Comparison of ENCODE assay signal across 2 cellular contexts in the genomic region with DNA sequence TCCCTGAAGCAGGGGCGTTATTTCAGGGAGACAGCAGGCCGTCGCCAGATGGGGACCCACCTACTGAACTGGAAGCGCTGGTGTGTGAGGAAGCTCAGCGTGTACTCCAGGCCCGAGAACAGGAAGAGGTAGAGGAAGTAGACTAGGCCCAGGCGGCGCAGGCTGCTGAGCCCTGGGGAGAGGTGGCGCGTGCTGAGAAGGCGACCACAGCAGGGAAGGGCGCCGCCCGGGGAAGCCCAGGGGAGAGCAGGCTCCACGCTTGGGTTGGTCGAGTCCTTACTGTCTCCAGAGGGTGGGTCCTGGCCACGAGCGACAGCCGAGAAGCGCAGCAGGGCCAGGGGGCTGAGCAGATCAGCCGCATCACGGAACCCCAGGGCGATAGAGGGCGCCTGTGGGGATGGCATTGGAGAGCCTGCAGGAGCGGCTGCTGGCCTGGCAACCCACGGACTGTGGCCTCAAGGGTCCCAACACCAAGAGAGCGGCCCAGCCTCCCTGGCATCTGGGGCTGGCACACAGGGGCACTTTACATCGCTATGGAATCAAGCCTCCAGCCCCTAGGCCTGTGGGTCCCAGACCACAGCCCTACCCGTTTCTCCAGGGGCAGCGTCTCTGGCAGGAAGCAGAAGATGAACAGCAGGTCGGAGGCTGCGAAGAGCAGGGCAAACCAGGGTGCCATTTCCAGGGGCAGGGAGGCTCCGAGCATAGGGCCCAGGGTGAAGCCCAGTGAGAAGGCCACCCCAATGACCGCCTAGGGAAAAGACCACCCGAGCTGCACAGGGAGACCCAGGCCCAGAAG.
A peak's percentile ranks its signal among the peaks of the same experiment; 100 is the strongest.
TF ChIP-seq lines count a peak whose summit lies in the region.

No MANE protein-coding gene starts in this region.

TF ChIP-seq in HEK293, 187 proteins besides CTCF, POLR2A, EP300 and RAD21 (continued from another document):
- 0 out of 2 replicates have a peak, but pooled peaks have one; percentile 13 for TF ChIP-seq ZIC2 (tag by site-specific recombination; IDR thresholded peaks at IDR 0.05)
- TF ChIP-seq ZNF366 (tag by site-specific recombination; conservative IDR thresholded peaks at IDR 0.05) = no peak
- TF ChIP-seq RBAK (tag by site-specific recombination; IDR thresholded peaks at IDR 0.05) = no peak
- TF ChIP-seq, protein P1, sequence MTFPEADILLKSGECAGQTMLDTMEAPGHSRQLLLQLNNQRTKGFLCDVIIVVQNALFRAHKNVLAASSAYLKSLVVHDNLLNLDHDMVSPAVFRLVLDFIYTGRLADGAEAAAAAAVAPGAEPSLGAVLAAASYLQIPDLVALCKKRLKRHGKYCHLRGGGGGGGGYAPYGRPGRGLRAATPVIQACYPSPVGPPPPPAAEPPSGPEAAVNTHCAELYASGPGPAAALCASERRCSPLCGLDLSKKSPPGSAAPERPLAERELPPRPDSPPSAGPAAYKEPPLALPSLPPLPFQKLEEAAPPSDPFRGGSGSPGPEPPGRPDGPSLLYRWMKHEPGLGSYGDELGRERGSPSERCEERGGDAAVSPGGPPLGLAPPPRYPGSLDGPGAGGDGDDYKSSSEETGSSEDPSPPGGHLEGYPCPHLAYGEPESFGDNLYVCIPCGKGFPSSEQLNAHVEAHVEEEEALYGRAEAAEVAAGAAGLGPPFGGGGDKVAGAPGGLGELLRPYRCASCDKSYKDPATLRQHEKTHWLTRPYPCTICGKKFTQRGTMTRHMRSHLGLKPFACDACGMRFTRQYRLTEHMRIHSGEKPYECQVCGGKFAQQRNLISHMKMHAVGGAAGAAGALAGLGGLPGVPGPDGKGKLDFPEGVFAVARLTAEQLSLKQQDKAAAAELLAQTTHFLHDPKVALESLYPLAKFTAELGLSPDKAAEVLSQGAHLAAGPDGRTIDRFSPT (tag by site-specific recombination; IDR thresholded peaks at IDR 0.05) = 0 out of 2 replicates have a peak, but pooled peaks have one; percentile 26
- TF ChIP-seq ZNF624 (tag by site-specific recombination; IDR thresholded peaks at IDR 0.05) = no peak

TF ChIP-seq in GM12878, 131 proteins besides CTCF, POLR2A, EP300 and RAD21 (continued from another document):
- TF ChIP-seq, protein P2, sequence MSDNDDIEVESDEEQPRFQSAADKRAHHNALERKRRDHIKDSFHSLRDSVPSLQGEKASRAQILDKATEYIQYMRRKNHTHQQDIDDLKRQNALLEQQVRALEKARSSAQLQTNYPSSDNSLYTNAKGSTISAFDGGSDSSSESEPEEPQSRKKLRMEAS (IDR thresholded peaks at IDR 0.05; ENCODE audit: low read depth, low read length) = peak; percentile 71; the same call in 1 of the 2 replicates
- TF ChIP-seq PAX5 (IDR thresholded peaks at IDR 0.05; ENCODE audit: borderline replicate concordance, low read depth, low read length) (peak; percentile 88), IKZF2 (IDR thresholded peaks at IDR 0.05) (peak; percentile 70 to 72), EGR1 (IDR thresholded peaks at IDR 0.05; ENCODE audit: borderline replicate concordance in 1 of 2, low read depth in 2 of 2, low read length in 2 of 2) (peak in 1 of 2 experiments; percentile 60; a peak in 1 of 3 replicates), SP1 (IDR thresholded peaks at IDR 0.05; ENCODE audit: low read depth, low read length) (no peak), BHLHE40 (IDR thresholded peaks at IDR 0.05; ENCODE audit: borderline replicate concordance in 1 of 2, low read depth in 2 of 2, low read length in 1 of 2) (peak; percentile 89 to 93), SMARCA5 (IDR thresholded peaks at IDR 0.05) (peak; percentile 56), POLR2AphosphoS2 (IDR thresholded peaks at IDR 0.05; ENCODE audit: low read depth, low read length) (peak; percentile 58), TCF3 (IDR thresholded peaks at IDR 0.05; ENCODE audit: borderline replicate concordance, insufficient read depth, low read depth, low read length) (0 out of 2 replicates have a peak, but pooled peaks have one; percentile 17), NR2F1 (conservative IDR thresholded peaks at IDR 0.05) (peak; percentile 47), SIX5 (IDR thresholded peaks at IDR 0.05; ENCODE audit: low read depth, low read length, severe bottlenecking) (no peak), RCOR1 (conservative IDR thresholded peaks at IDR 0.05; ENCODE audit: low read depth, low read length) (no peak), CREM (IDR thresholded peaks at IDR 0.05; ENCODE audit: low read depth) (peak; percentile 35; the same call in 1 of the 2 replicates), NBN (IDR thresholded peaks at IDR 0.05) (peak; percentile 84), HCFC1 (IDR thresholded peaks at IDR 0.05; ENCODE audit: low read length) (peak; percentile 33; the same call in 1 of the 2 replicates), IKZF1 (conservative IDR thresholded peaks at IDR 0.05) (peak; percentile 89), SPI1 (IDR thresholded peaks at IDR 0.05; ENCODE audit: borderline replicate concordance, insufficient read depth, low read depth, low read length) (peak; percentile 52; the same call in 1 of the 2 replicates), TBL1XR1 (IDR thresholded peaks at IDR 0.05; ENCODE audit: low read depth, low read length) (peak; percentile 39; the same call in 1 of the 2 replicates), POLR2AphosphoS5 (IDR thresholded peaks at IDR 0.05; ENCODE audit: low read length) (peak; percentile 29; the same call in 1 of the 2 replicates), SMC3 (IDR thresholded peaks at IDR 0.05; ENCODE audit: borderline replicate concordance, low read length) (peak; percentile 10; the same call in 1 of the 2 replicates), RELA (IDR thresholded peaks at IDR 0.05; ENCODE audit: borderline replicate concordance, partially characterized antibody) (peak; percentile 33), BACH1 (IDR thresholded peaks at IDR 0.05; ENCODE audit: borderline replicate concordance) (peak; percentile 73; the same call in 1 of the 2 replicates), ZZZ3 (IDR thresholded peaks at IDR 0.05; ENCODE audit: control insufficient read depth, insufficient read length, low read depth) (no peak), GATAD2B (conservative IDR thresholded peaks at IDR 0.05; ENCODE audit: low read depth) (peak; percentile 56; the same call in 1 of the 2 replicates), ETV6 (conservative IDR thresholded peaks at IDR 0.05 in 1 of 2, IDR thresholded peaks at IDR 0.05 in 1 of 2; ENCODE audit: borderline replicate concordance in 1 of 2, low read depth in 1 of 2) (peak in 1 of 2 experiments; percentile 94; a peak in 2 of 4 replicates), ESRRA (IDR thresholded peaks at IDR 0.05; ENCODE audit: low read length) (no peak), DPF2 (IDR thresholded peaks at IDR 0.05) (peak; percentile 59), TCF12 (IDR thresholded peaks at IDR 0.05; ENCODE audit: low read depth, low read length) (no peak), MEF2B (IDR thresholded peaks at IDR 0.05; ENCODE audit: partially characterized antibody, poor library complexity, severe bottlenecking) (peak; percentile 60), KDM1A (IDR thresholded peaks at IDR 0.05; ENCODE audit: borderline replicate concordance) (no peak), ATF7 (IDR thresholded peaks at IDR 0.05; ENCODE audit: low read depth) (peak; percentile 36; the same call in 1 of the 2 replicates), MYC (IDR thresholded peaks at IDR 0.05; ENCODE audit: insufficient read depth, insufficient read length, insufficient replicate concordance, low read length, severe bottlenecking) (no peak)
- TF ChIP-seq, protein P3, sequence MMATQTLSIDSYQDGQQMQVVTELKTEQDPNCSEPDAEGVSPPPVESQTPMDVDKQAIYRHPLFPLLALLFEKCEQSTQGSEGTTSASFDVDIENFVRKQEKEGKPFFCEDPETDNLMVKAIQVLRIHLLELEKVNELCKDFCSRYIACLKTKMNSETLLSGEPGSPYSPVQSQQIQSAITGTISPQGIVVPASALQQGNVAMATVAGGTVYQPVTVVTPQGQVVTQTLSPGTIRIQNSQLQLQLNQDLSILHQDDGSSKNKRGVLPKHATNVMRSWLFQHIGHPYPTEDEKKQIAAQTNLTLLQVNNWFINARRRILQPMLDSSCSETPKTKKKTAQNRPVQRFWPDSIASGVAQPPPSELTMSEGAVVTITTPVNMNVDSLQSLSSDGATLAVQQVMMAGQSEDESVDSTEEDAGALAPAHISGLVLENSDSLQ (IDR thresholded peaks at IDR 0.05) = peak; percentile 51; the same call in 1 of the 2 replicates
- TF ChIP-seq, protein P4, sequence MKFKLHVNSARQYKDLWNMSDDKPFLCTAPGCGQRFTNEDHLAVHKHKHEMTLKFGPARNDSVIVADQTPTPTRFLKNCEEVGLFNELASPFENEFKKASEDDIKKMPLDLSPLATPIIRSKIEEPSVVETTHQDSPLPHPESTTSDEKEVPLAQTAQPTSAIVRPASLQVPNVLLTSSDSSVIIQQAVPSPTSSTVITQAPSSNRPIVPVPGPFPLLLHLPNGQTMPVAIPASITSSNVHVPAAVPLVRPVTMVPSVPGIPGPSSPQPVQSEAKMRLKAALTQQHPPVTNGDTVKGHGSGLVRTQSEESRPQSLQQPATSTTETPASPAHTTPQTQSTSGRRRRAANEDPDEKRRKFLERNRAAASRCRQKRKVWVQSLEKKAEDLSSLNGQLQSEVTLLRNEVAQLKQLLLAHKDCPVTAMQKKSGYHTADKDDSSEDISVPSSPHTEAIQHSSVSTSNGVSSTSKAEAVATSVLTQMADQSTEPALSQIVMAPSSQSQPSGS (IDR thresholded peaks at IDR 0.05; ENCODE audit: low read length) = no peak
- TF ChIP-seq, protein P5, sequence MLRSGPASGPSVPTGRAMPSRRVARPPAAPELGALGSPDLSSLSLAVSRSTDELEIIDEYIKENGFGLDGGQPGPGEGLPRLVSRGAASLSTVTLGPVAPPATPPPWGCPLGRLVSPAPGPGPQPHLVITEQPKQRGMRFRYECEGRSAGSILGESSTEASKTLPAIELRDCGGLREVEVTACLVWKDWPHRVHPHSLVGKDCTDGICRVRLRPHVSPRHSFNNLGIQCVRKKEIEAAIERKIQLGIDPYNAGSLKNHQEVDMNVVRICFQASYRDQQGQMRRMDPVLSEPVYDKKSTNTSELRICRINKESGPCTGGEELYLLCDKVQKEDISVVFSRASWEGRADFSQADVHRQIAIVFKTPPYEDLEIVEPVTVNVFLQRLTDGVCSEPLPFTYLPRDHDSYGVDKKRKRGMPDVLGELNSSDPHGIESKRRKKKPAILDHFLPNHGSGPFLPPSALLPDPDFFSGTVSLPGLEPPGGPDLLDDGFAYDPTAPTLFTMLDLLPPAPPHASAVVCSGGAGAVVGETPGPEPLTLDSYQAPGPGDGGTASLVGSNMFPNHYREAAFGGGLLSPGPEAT (IDR thresholded peaks at IDR 0.05; ENCODE audit: low read depth) = peak; percentile 70; the same call in 1 of the 2 replicates
- TF ChIP-seq, protein P6, sequence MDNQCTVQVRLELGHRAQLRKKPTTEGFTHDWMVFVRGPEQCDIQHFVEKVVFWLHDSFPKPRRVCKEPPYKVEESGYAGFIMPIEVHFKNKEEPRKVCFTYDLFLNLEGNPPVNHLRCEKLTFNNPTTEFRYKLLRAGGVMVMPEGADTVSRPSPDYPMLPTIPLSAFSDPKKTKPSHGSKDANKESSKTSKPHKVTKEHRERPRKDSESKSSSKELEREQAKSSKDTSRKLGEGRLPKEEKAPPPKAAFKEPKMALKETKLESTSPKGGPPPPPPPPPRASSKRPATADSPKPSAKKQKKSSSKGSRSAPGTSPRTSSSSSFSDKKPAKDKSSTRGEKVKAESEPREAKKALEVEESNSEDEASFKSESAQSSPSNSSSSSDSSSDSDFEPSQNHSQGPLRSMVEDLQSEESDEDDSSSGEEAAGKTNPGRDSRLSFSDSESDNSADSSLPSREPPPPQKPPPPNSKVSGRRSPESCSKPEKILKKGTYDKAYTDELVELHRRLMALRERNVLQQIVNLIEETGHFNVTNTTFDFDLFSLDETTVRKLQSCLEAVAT (IDR thresholded peaks at IDR 0.05) = no peak
- TF ChIP-seq, protein P7, sequence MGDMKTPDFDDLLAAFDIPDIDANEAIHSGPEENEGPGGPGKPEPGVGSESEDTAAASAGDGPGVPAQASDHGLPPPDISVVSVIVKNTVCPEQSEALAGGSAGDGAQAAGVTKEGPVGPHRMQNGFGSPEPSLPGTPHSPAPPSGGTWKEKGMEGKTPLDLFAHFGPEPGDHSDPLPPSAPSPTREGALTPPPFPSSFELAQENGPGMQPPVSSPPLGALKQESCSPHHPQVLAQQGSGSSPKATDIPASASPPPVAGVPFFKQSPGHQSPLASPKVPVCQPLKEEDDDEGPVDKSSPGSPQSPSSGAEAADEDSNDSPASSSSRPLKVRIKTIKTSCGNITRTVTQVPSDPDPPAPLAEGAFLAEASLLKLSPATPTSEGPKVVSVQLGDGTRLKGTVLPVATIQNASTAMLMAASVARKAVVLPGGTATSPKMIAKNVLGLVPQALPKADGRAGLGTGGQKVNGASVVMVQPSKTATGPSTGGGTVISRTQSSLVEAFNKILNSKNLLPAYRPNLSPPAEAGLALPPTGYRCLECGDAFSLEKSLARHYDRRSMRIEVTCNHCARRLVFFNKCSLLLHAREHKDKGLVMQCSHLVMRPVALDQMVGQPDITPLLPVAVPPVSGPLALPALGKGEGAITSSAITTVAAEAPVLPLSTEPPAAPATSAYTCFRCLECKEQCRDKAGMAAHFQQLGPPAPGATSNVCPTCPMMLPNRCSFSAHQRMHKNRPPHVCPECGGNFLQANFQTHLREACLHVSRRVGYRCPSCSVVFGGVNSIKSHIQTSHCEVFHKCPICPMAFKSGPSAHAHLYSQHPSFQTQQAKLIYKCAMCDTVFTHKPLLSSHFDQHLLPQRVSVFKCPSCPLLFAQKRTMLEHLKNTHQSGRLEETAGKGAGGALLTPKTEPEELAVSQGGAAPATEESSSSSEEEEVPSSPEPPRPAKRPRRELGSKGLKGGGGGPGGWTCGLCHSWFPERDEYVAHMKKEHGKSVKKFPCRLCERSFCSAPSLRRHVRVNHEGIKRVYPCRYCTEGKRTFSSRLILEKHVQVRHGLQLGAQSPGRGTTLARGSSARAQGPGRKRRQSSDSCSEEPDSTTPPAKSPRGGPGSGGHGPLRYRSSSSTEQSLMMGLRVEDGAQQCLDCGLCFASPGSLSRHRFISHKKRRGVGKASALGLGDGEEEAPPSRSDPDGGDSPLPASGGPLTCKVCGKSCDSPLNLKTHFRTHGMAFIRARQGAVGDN (IDR thresholded peaks at IDR 0.05) = peak; percentile 70
- TF ChIP-seq, protein P8, sequence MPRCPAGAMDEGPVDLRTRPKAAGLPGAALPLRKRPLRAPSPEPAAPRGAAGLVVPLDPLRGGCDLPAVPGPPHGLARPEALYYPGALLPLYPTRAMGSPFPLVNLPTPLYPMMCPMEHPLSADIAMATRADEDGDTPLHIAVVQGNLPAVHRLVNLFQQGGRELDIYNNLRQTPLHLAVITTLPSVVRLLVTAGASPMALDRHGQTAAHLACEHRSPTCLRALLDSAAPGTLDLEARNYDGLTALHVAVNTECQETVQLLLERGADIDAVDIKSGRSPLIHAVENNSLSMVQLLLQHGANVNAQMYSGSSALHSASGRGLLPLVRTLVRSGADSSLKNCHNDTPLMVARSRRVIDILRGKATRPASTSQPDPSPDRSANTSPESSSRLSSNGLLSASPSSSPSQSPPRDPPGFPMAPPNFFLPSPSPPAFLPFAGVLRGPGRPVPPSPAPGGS (IDR thresholded peaks at IDR 0.05; ENCODE audit: borderline replicate concordance, insufficient read depth, low read depth, low read length, poor library complexity, severe bottlenecking) = peak; percentile 90
TF ChIP-seq in GM12878: peak in this region for 29.
